Comparison of ENCODE assay signal across 11 cellular contexts in genomic region chr3:30518201-30518864, GRCh38.
DNase-seq lines count a peak whose midpoint lies in the region; ATAC-seq, FAIRE-seq and TF ChIP-seq lines count a peak whose summit lies in the region.
"Had no signal": no experiment of that assay in that cellular context is flagged by ENCODE, and none has a peak within 500 bp of the region (broad histone marks: within the 10 kb centered on the region; RNA-seq: fewer than 3 reads in every experiment).

No MANE protein-coding gene starts in this region.

- H3K9me2 ChIP-seq in PC-3 (replicated peaks; ENCODE audit: low read length), result no peaks in the 10 kb centered on the region

- no peaks in the 10 kb centered on the region for H4K20me1 ChIP-seq in PC-3 (ENCODE audit: low read length)

- BruUV-seq in PC-3 (replicated peaks; lab: Mats Ljungman, UMichigan), result no TSS peak

- no peaks in the 10 kb centered on the region for H3K79me2 ChIP-seq in PC-3 (ENCODE audit: low read length)
- no peaks in the 10 kb centered on the region for H3K79me2 ChIP-seq in parathyroid adenoma

- ATAC-seq in PC-3, result peak; percentile 68

- DNase-seq in COR-L47 (lab: John Stamatoyannopoulos, UW) (peak; percentile 45), PC-3 (peak; percentile 74), fibroblast of pulmonary artery (ENCODE audit: low read depth) (peak; percentile 97), retina (no peak), H54 (ENCODE audit: insufficient read length, low spot score) (no peak), type B pancreatic cell (ENCODE audit: extremely low spot score, unreplicated experiment) (no peak), GM10248 (ENCODE audit: extremely low spot score) (no peak)
- DNase-seq: Calu3, T1000 had no signal

- no peak overlapping the region for H3K27ac Mint-ChIP-seq in type B pancreatic cell
- H3K27ac Mint-ChIP-seq: activated naive CD8-positive, alpha-beta T cell had no signal

- H2AFZ ChIP-seq in PC-3 (ENCODE audit: low read length), result no peak overlapping the region
- H2AFZ ChIP-seq in parathyroid adenoma, result no peak overlapping the region

- no peak for FAIRE-seq in H54 (lab: Jason Lieb, UNC)

- no peaks in the 10 kb centered on the region for H3K9me3 ChIP-seq in PC-3 (ENCODE audit: low read length)
- no peaks in the 10 kb centered on the region for H3K9me3 ChIP-seq in parathyroid adenoma (ENCODE audit: control insufficient read depth, low read length)

- H3K4me1 Mint-ChIP-seq in type B pancreatic cell (ENCODE audit: unreplicated experiment), result no peaks in the 10 kb centered on the region

- CTCF ChIA-PET in PC-3 (lab: Charles Lee), result no interaction called here
- CTCF ChIA-PET in GM10248 (lab: Yijun Ruan, JAX), result no interaction called here

- intact Hi-C loops in PC-3 (cut with micrococcal nuclease), result loop anchor here (1.0 to 10.0 kb wide), 9 partner anchors 20 to 404 kb away; partner anchors contain the start of gene TGFBR2

- H3K4me3 Mint-ChIP-seq in type B pancreatic cell, result no peak overlapping the region
- H3K4me3 Mint-ChIP-seq: activated naive CD8-positive, alpha-beta T cell had no signal

- no peak overlapping the region for H3K4me3 ChIP-seq in PC-3 (ENCODE audit: low read length)
- H3K4me3 ChIP-seq in fibroblast of pulmonary artery (replicated peaks; ENCODE audit: low read depth, low read length), result no peak overlapping the region
- no peak overlapping the region for H3K4me3 ChIP-seq in parathyroid adenoma (ENCODE audit: low read depth, low read length)

- no peaks in the 10 kb centered on the region for H3F3A ChIP-seq in PC-3 (ENCODE audit: low read length, unreplicated experiment)

- POLR2A ChIA-PET in PC-3 (lab: Charles Lee; ENCODE audit: unreplicated experiment), result interaction anchor here (0.5 to 1.1 kb wide), 4 partner anchors 88 to 253 kb away, joined by 3 to 6 read pairs (median 4); partner anchors contain the start of gene TGFBR2
- POLR2A ChIA-PET in GM10248 (lab: Yijun Ruan, JAX), result no interaction called here

- H3K27ac ChIP-seq in PC-3 (ENCODE audit: low read length) (peak overlapping the region; percentile 16; the same call in 1 of the 2 replicates), parathyroid adenoma (peak overlapping the region; percentile 69)

- H3K36me3 ChIP-seq in PC-3 (ENCODE audit: low read depth, low read length), result no peaks in the 10 kb centered on the region
- H3K36me3 ChIP-seq in parathyroid adenoma (ENCODE audit: control insufficient read depth, insufficient read depth, low read length), result no peaks in the 10 kb centered on the region

- H3K27me3 Mint-ChIP-seq in type B pancreatic cell, result no peaks in the 10 kb centered on the region
- H3K27me3 Mint-ChIP-seq: activated naive CD8-positive, alpha-beta T cell had no signal

- TF ChIP-seq CTCF in PC-3 (conservative IDR thresholded peaks at IDR 0.05; ENCODE audit: low read depth, low read length) (no peak), fibroblast of pulmonary artery (IDR thresholded peaks at IDR 0.05; ENCODE audit: low read length, missing control alignments) (peak; percentile 47), parathyroid adenoma (IDR thresholded peaks at IDR 0.05) (no peak), type B pancreatic cell (conservative IDR thresholded peaks at IDR 0.05) (no peak), GM10248 (IDR thresholded peaks at IDR 0.05; ENCODE audit: control extremely low read depth, extremely low read depth, low read depth, missing control alignments) (no peak)

- no peak overlapping the region for H3K9ac ChIP-seq in PC-3 (ENCODE audit: low read length)
- H3K9ac ChIP-seq in parathyroid adenoma, result no peak overlapping the region

- H3K4me2 ChIP-seq in PC-3 (ENCODE audit: low read length) (no peak overlapping the region), parathyroid adenoma (ENCODE audit: low read length) (no peak overlapping the region)

- H3K9me3 Mint-ChIP-seq in type B pancreatic cell, result peaks cover 5% of the 10 kb centered on the region

- H3K27me3 ChIP-seq in PC-3 (ENCODE audit: low read length), result no peaks in the 10 kb centered on the region
- no peaks in the 10 kb centered on the region for H3K27me3 ChIP-seq in parathyroid adenoma (ENCODE audit: control insufficient read depth, insufficient read depth, low read length)

- peaks cover 28% of the 10 kb centered on the region for H3K4me1 ChIP-seq in PC-3 (ENCODE audit: insufficient read depth, low read length)
- H3K4me1 ChIP-seq in parathyroid adenoma, result no peaks in the 10 kb centered on the region

- TF ChIP-seq POLR2A in H54 (IDR thresholded peaks at IDR 0.05; ENCODE audit: low read depth, low read length), result no peak

- H3K36me3 Mint-ChIP-seq in type B pancreatic cell, result no peaks in the 10 kb centered on the region
- H3K36me3 Mint-ChIP-seq: activated naive CD8-positive, alpha-beta T cell had no signal

Comparison
In these comparisons a context has a peak if more than half of its experiments do, and no peak if none do; other contexts are left out.
1. DNase-seq: peak in COR-L47 (single experiment), PC-3 (single experiment) and fibroblast of pulmonary artery (single experiment); none in retina (single experiment), H54 (single experiment), type B pancreatic cell (single experiment) and GM10248 (single experiment).